8 cellular contexts compared by ENCODE assay signal in the genomic region with DNA sequence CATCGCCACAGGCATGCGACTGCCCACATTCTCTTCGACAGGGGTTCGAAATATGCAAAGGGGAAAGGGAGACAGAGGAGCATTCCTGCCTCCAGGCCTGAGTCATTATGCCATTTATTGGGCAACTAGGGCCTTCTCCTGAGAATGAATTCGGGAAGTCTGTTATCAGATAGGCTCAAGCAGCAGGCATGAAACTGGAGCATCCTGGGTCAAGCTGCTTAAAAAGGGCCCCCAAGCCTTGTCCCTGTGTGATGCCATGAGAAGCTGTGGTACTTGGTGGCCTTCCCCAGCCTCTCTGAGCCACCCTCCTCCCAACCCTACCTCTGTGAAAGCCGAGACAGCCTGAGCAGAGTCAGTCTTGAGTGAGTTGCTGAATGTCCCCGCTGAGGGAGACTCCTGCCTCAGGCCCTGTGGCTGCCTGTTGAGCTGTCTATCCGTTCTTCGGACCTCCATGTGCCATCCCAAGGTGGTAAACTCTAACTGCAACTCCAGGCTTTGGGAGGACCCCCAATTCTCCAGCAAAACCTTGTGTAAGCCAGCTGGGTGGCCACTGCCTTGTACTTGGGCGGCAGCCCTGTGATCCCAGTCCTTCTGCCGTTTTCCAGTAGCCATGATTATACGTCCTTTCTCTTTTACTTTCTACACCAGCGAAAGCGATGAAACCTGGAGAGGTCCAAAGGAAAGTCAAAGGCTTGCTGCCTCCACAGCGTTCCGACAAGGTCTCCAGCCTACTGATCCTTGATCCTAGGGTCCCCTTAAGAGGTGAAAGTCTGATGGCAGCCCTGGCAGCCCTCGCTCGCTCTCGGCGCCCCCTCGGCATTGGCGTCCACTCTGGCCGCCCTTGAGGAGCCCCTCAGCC. TPM values are rescaled to one million over a fixed set of nuclear protein-coding genes. Genes with fewer than 3 reads are reported as not detected.
A peak's percentile ranks its signal among the peaks of the same experiment; 100 is the strongest.
DNase-seq lines count a peak whose midpoint lies in the region; ATAC-seq lines count a peak whose summit lies in the region.

No MANE protein-coding gene starts in this region.

- peak; percentile 6 for DNase-seq in activated effector memory CD4-positive, alpha-beta T cell treated with anti-CD3 and anti-CD28 coated beads, Interleukin-2, amount 50 U/mL, for 16 hours
- no peak for DNase-seq in activated effector memory CD4-positive, alpha-beta T cell treated with Interleukin-2 at 50 U/mL for 16 hours
- DNase-seq in iris pigment epithelial cell (ENCODE audit: low read depth): peak; percentile 46
- DNase-seq in Ammon's horn (ENCODE audit: low spot score): no peak
- no peak for DNase-seq in NCI-H748 (lab: John Stamatoyannopoulos, UW; ENCODE audit: unreplicated experiment)
- DNase-seq in SKM-1 treated with dmso at 0.1 percent for 144 hours (lab: John Stamatoyannopoulos, UW; ENCODE audit: unreplicated experiment): no peak

- H3K9me3 Mint-ChIP-seq in activated T-helper 17 cell treated with anti-CD3 and anti-CD28 coated beads, Interleukin-2, amount 50 U/mL, for 72 hours: no peaks in the 10 kb centered on the region

- H3K9ac ChIP-seq in subcutaneous abdominal adipose tissue (ENCODE audit: low read length in 5 of 5): peak overlapping the region in 2 of 5 donors; percentile 1 to 69

- H3K27ac Mint-ChIP-seq in activated T-helper 17 cell treated with anti-CD3 and anti-CD28 coated beads, Interleukin-2, amount 50 U/mL, for 72 hours: peak overlapping the region; percentile 93

- no peaks in the 10 kb centered on the region for H3K36me3 ChIP-seq in subcutaneous abdominal adipose tissue (ENCODE audit: control insufficient read depth in 5 of 5, insufficient read depth in 5 of 5, low read length in 5 of 5)

- H3K27me3 ChIP-seq in subcutaneous abdominal adipose tissue (ENCODE audit: control insufficient read depth in 5 of 5, insufficient read depth in 4 of 5, low read length in 5 of 5): no peaks in the 10 kb centered on the region

- H3K9me3 ChIP-seq in subcutaneous abdominal adipose tissue (ENCODE audit: control insufficient read depth in 5 of 5, low read length in 5 of 5): no peaks in the 10 kb centered on the region

- H3K4me1 ChIP-seq in subcutaneous abdominal adipose tissue (ENCODE audit: control insufficient read depth in 5 of 5, insufficient read depth in 5 of 5, low read length in 5 of 5): peaks cover 8 to 51% (median 41%) of the 10 kb centered on the region in 5 donors

- no peak for ATAC-seq in activated T-helper 17 cell treated with anti-CD3 and anti-CD28 coated beads, Interleukin-2, amount 50 U/mL, for 72 hours (replicated peaks)

- H3K27me3 Mint-ChIP-seq in activated T-helper 17 cell treated with anti-CD3 and anti-CD28 coated beads, Interleukin-2, amount 50 U/mL, for 72 hours: no peaks in the 10 kb centered on the region

- H3K36me3 Mint-ChIP-seq in activated T-helper 17 cell treated with anti-CD3 and anti-CD28 coated beads, Interleukin-2, amount 50 U/mL, for 72 hours (ENCODE audit: low read depth): peaks cover 19% of the 10 kb centered on the region

- no peak overlapping the region for H3K27ac ChIP-seq in subcutaneous abdominal adipose tissue (ENCODE audit: low read depth, low read length)

- H3K4me3 ChIP-seq in subcutaneous abdominal adipose tissue (ENCODE audit: low read depth in 1 of 5, low read length in 5 of 5): peak overlapping the region; percentile 59 to 74 (median 70)

- H3K4me3 Mint-ChIP-seq in activated T-helper 17 cell treated with anti-CD3 and anti-CD28 coated beads, Interleukin-2, amount 50 U/mL, for 72 hours: peak overlapping the region; percentile 88

- peaks cover 29% of the 10 kb centered on the region for H3K4me1 Mint-ChIP-seq in activated T-helper 17 cell treated with anti-CD3 and anti-CD28 coated beads, Interleukin-2, amount 50 U/mL, for 72 hours

RNA-seq across cellular contexts. Expression of gene NBDY, which starts 37.7 kb away (rescaled TPM):
- total RNA-seq in activated T-helper 17 cell treated with anti-CD3 and anti-CD28 coated beads, Interleukin-2, amount 50 U/mL, for 72 hours: 10 to 100 TPM; 33.6 to 46.0 TPM

Comparison
In these comparisons a context has a peak if more than half of its experiments do, and no peak if none do; other contexts are left out.
1. DNase-seq: peak in activated effector memory CD4-positive, alpha-beta T cell treated with anti-CD3 and anti-CD28 coated beads, Interleukin-2, amount 50 U/mL, for 16 hours (single experiment) and iris pigment epithelial cell (single experiment); none in activated effector memory CD4-positive, alpha-beta T cell treated with Interleukin-2 at 50 U/mL for 16 hours (single experiment), Ammon's horn (single experiment), NCI-H748 (single experiment) and SKM-1 treated with dmso at 0.1 percent for 144 hours (single experiment).